9 cellular contexts compared by ENCODE assay signal in genomic region chr1:25245809-25246599, GRCh38. TPM values are rescaled to one million over a fixed set of nuclear protein-coding genes. Genes with fewer than 3 reads are reported as not detected.
DNase-seq lines count a peak whose midpoint lies in the region; ATAC-seq and TF ChIP-seq lines count a peak whose summit lies in the region.
"Had no signal": no experiment of that assay in that cellular context is flagged by ENCODE, and none has a peak within 500 bp of the region (broad histone marks: within the 10 kb centered on the region; RNA-seq: fewer than 3 reads in every experiment).

No MANE protein-coding gene starts in this region.

- no peak for TF ChIP-seq CTCF in OCI-LY1 (IDR thresholded peaks at IDR 0.05; ENCODE audit: low read length)
- TF ChIP-seq CTCF in mucosa of descending colon (IDR thresholded peaks at IDR 0.05) = no peak

- peak overlapping the region; percentile 96 for H3K4me3 Mint-ChIP-seq in activated CD4-positive, alpha-beta T cell treated with anti-CD3 and anti-CD28 coated beads for 36 hours

- 29 to 31% methylated on average over 30 of the region's 30 CpGs for WGBS in ectodermal cell, 2 experiments

- H3K36me3 ChIP-seq in OCI-LY1 (ENCODE audit: insufficient read depth, low read length) = peaks cover 53% of the 10 kb centered on the region
- peaks cover 30% of the 10 kb centered on the region for H3K36me3 ChIP-seq in ectodermal cell (ENCODE audit: control insufficient read depth, insufficient read depth, low read length)
- H3K36me3 ChIP-seq in mucosa of descending colon (ENCODE audit: low read depth) = peaks cover 12% of the 10 kb centered on the region

- CTCF ChIA-PET in activated CD4-positive, alpha-beta T cell treated with anti-CD3 and anti-CD28 coated beads for 36 hours (lab: Charles Lee) = interaction anchor here (1.7 kb wide), 1 partner anchor 15 kb away, joined by 6 read pairs; no protein-coding TSS in a partner anchor

- peak overlapping the region; percentile 87 for H3K9ac ChIP-seq in OCI-LY1 (ENCODE audit: low read length)

- peak overlapping the region; percentile 99 for H3K27ac Mint-ChIP-seq in activated CD4-positive, alpha-beta T cell treated with anti-CD3 and anti-CD28 coated beads for 36 hours

- H3K9me2 ChIP-seq in OCI-LY1 (ENCODE audit: low read depth, low read length) = no peaks in the 10 kb centered on the region

- no peak for ATAC-seq in activated CD4-positive, alpha-beta T cell treated with anti-CD3 and anti-CD28 coated beads for 36 hours
- peak; percentile 39 for ATAC-seq in mucosa of descending colon
- no peak for ATAC-seq in HG03108 (IDR thresholded peaks at IDR 0.05; ENCODE audit: unreplicated experiment)

- H3K79me2 ChIP-seq in OCI-LY1 (ENCODE audit: insufficient read depth, low read length) = peaks cover 24% of the 10 kb centered on the region

- peak overlapping the region; percentile 84 for H3K4me3 ChIP-seq in OCI-LY1 (ENCODE audit: low read depth, low read length, poor library complexity, severe bottlenecking)
- peak overlapping the region; percentile 95 for H3K4me3 ChIP-seq in ectodermal cell (ENCODE audit: insufficient read depth, low read depth, low read length)
- H3K4me3 ChIP-seq in mucosa of descending colon = peak overlapping the region; percentile 99

- no peaks in the 10 kb centered on the region for H3K9me3 ChIP-seq in OCI-LY1 (ENCODE audit: low read length)
- no peaks in the 10 kb centered on the region for H3K9me3 ChIP-seq in ectodermal cell (ENCODE audit: control insufficient read depth, low read length)
- H3K9me3 ChIP-seq in mucosa of descending colon = no peaks in the 10 kb centered on the region

- H3K9me3 Mint-ChIP-seq in activated CD4-positive, alpha-beta T cell treated with anti-CD3 and anti-CD28 coated beads for 36 hours (ENCODE audit: low read depth) = no peaks in the 10 kb centered on the region

- peak overlapping the region; percentile 77 for H3K4me2 ChIP-seq in OCI-LY1 (ENCODE audit: low read length)

- H2AFZ ChIP-seq in OCI-LY1 (ENCODE audit: low read length) = no peak overlapping the region

- H4K20me1 ChIP-seq in OCI-LY1 (ENCODE audit: insufficient read depth, low read length) = peaks cover 2% of the 10 kb centered on the region; the same call in 1 of the 2 replicates

- POLR2A ChIA-PET in activated CD4-positive, alpha-beta T cell treated with anti-CD3 and anti-CD28 coated beads for 36 hours (lab: Charles Lee) = interaction anchor here (0.6 to 2.3 kb wide), 3 partner anchors 14 to 593 kb away, joined by 3 to 13 read pairs (median 3); partner anchors contain the start of gene SYF2

- H3K27me3 Mint-ChIP-seq in activated CD4-positive, alpha-beta T cell treated with anti-CD3 and anti-CD28 coated beads for 36 hours = no peaks in the 10 kb centered on the region

- H3K4me1 Mint-ChIP-seq in activated CD4-positive, alpha-beta T cell treated with anti-CD3 and anti-CD28 coated beads for 36 hours = peaks cover 48% of the 10 kb centered on the region

- H3K4me1 ChIP-seq in OCI-LY1 (ENCODE audit: insufficient read depth, low read length, severe bottlenecking) (peaks cover 30% of the 10 kb centered on the region), ectodermal cell (ENCODE audit: control insufficient read depth, insufficient read depth, low read length) (peaks cover 5% of the 10 kb centered on the region), mucosa of descending colon (ENCODE audit: low read depth) (peaks cover 16% of the 10 kb centered on the region)

- peak overlapping the region; percentile 81 for H3K27ac ChIP-seq in OCI-LY1 (ENCODE audit: low read depth, low read length, poor library complexity, severe bottlenecking)
- H3K27ac ChIP-seq in ectodermal cell (ENCODE audit: insufficient read depth, low read depth, low read length, poor library complexity, severe bottlenecking) = no peak overlapping the region

- no peak for DNase-seq in activated CD4-positive, alpha-beta T cell treated with anti-CD3 and anti-CD28 coated beads for 36 hours
- no peak for DNase-seq in activated CD4-positive, alpha-beta T cell treated with anti-CD3 and anti-CD28 coated beads, Interleukin-2, amount 50 U/mL, for 48 hours
- DNase-seq in mucosa of descending colon = peak in 2 of 3 donors; percentile 55 to 61
- DNase-seq in mucosa of gallbladder (ENCODE audit: low spot score) = no peak
- DNase-seq in SKM-1 treated with dmso at 0.1 percent for 144 hours (lab: John Stamatoyannopoulos, UW; ENCODE audit: unreplicated experiment) = no peak

- no peaks in the 10 kb centered on the region for H3K27me3 ChIP-seq in OCI-LY1 (ENCODE audit: insufficient read depth, low read length)
- no peaks in the 10 kb centered on the region for H3K27me3 ChIP-seq in ectodermal cell (ENCODE audit: control insufficient read depth, insufficient read depth, low read length, poor library complexity, severe bottlenecking)

- intact Hi-C loops in activated CD4-positive, alpha-beta T cell treated with anti-CD3 and anti-CD28 coated beads for 36 hours (cut with DNase I, micrococcal nuclease) = loop anchor here (1.0 to 10.0 kb wide), 11 partner anchors 23 to 1265 kb away; partner anchors contain the start of genes CLIC4 (in 1 of the 2), MTFR1L (in 1 of the 2), NIPAL3 (in 1 of the 2) and PAFAH2 (in 1 of the 2)
- intact Hi-C loops in mucosa of descending colon (cut with DNase I, micrococcal nuclease) = no loop called here

- H3K36me3 Mint-ChIP-seq in activated CD4-positive, alpha-beta T cell treated with anti-CD3 and anti-CD28 coated beads for 36 hours (ENCODE audit: low read depth) = peaks cover 51% of the 10 kb centered on the region

- 0 out of 2 replicates have a peak, but pooled peaks cover 6% of the 10 kb centered on the region for H3F3A ChIP-seq in OCI-LY1 (ENCODE audit: insufficient read depth, low read length)

RNA-seq across cellular contexts. Expression of gene RSRP1, which starts 1.2 kb away (rescaled TPM):
- total RNA-seq in activated CD4-positive, alpha-beta T cell treated with anti-CD3 and anti-CD28 coated beads for 36 hours = 100 to 1,000 TPM in 1 of 2 experiments, 10 to 100 TPM in 1; 86.8 to 120 TPM
- polyA plus RNA-seq in ectodermal cell (2013, experiment 1 of 4) = 136 TPM
- 120 TPM for polyA plus RNA-seq in ectodermal cell (2013, experiment 2 of 4)
- polyA plus RNA-seq in ectodermal cell (2013, experiment 3 of 4) = 116 TPM
- polyA plus RNA-seq in ectodermal cell (2013, experiment 4 of 4) = 129 TPM
- total RNA-seq in mucosa of descending colon (100 to 1,000 TPM; 151 to 179 (median 153) TPM), mucosa of gallbladder (192 TPM)

RNA-seq across cellular contexts. Expression of gene SYF2, which starts 13.7 kb away (rescaled TPM):
- total RNA-seq in activated CD4-positive, alpha-beta T cell treated with anti-CD3 and anti-CD28 coated beads for 36 hours = 10 to 100 TPM; 39.0 to 42.4 TPM
- 54.7 TPM for polyA plus RNA-seq in ectodermal cell (2013, experiment 1 of 4)
- polyA plus RNA-seq in ectodermal cell (2013, experiment 2 of 4) = 63.1 TPM
- polyA plus RNA-seq in ectodermal cell (2013, experiment 3 of 4) = 53.5 TPM
- 63.8 TPM for polyA plus RNA-seq in ectodermal cell (2013, experiment 4 of 4)
- 10 to 100 TPM; 44.0 to 57.9 (median 48.2) TPM for total RNA-seq in mucosa of descending colon
- 54.9 TPM for total RNA-seq in mucosa of gallbladder

RNA-seq across cellular contexts. Expression of gene RHD, which starts 26.3 kb away (rescaled TPM):
- not detected for total RNA-seq in activated CD4-positive, alpha-beta T cell treated with anti-CD3 and anti-CD28 coated beads for 36 hours
- polyA plus RNA-seq in ectodermal cell (2013, experiment 1 of 4) = not detected
- polyA plus RNA-seq in ectodermal cell (2013, experiment 2 of 4) = 0.14 TPM
- not detected for polyA plus RNA-seq in ectodermal cell (2013, experiment 3 of 4)
- not detected for polyA plus RNA-seq in ectodermal cell (2013, experiment 4 of 4)
- total RNA-seq in mucosa of descending colon (not detected), mucosa of gallbladder (not detected)
- total RNA-seq: glomerular endothelial cell had no signal

Comparison
In these comparisons a context has a peak if more than half of its experiments do, and no peak if none do; other contexts are left out.
1. DNase-seq: peak in mucosa of descending colon (2 of 3); none in activated CD4-positive, alpha-beta T cell treated with anti-CD3 and anti-CD28 coated beads for 36 hours (single experiment), activated CD4-positive, alpha-beta T cell treated with anti-CD3 and anti-CD28 coated beads, Interleukin-2, amount 50 U/mL, for 48 hours (0 of 2), mucosa of gallbladder (single experiment) and SKM-1 treated with dmso at 0.1 percent for 144 hours (single experiment).
2. intact Hi-C loops: an anchor here in activated CD4-positive, alpha-beta T cell treated with anti-CD3 and anti-CD28 coated beads for 36 hours (1.0 to 10.0 kb wide); none called in mucosa of descending colon.
3. Peak in every context shown above with its lines, with median percentiles within 50 percentile points of each other: H3K4me3 ChIP-seq.